In the genomic region with DNA sequence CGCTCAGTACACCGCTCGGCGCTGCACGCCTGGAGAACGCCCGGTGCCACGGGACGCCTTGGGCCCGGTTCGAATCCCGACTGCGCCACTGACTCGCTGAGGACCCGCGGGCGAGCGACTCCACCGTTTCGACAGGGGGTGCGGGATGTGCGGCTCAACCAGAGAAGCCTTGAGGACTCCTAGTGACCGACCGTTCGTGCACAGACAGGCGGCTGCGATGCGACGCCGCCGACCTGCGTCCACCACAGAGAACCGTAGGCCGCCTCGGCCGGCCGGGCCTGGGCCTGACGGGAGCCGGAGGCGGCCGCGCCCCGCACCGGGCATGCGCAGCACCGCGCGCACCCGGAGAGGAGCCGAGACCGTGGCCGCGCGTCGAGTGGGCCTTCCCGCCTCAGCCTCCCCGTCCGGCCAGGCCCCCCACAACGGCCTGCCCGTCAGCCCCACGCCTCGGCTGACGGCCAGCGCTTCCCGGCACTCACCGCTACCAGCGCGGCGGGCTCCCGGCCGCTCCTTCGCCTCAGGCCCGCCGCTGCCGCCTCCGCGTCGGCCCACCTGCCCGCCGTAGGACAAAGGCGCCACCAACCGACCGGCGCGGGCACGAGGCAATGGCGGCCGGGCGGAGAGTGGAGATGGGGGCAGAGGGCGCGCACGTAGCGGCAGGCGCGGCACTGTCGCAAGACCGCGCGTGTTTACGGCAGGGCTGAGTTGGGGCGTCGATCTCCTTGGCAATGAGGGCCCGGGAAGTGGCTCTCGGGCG, we compare ENCODE assay signal across 8 cellular contexts. TPM values are rescaled to one million over a fixed set of nuclear protein-coding genes. Genes with fewer than 3 reads are reported as not detected.
A peak's percentile ranks its signal among the peaks of the same experiment; 100 is the strongest.
DNase-seq lines count a peak whose midpoint lies in the region; ATAC-seq and TF ChIP-seq lines count a peak whose summit lies in the region.

A gene (minus strand): TSS at position 625 of the 757 bp plus-strand sequence. CDS start 10,538 bp downstream, outside the sequence.

- H3K4me1 Mint-ChIP-seq in activated B cell treated with CpG ODN at 0.5 μM for 24 hours = peaks cover 55% of the 10 kb centered on the region

- peaks cover 21% of the 10 kb centered on the region for H3K36me3 Mint-ChIP-seq in activated B cell treated with CpG ODN at 0.5 μM for 24 hours (ENCODE audit: low read depth)

- no peak for TF ChIP-seq CTCF in activated B cell treated with CpG ODN at 0.5 μM for 24 hours (IDR thresholded peaks at IDR 0.05)

- CTCF ChIA-PET in activated B cell treated with CpG ODN at 0.5 μM for 24 hours (lab: Charles Lee) = interaction anchor here (1.4 kb wide), 1 partner anchor 103 kb away, joined by 3 read pairs; no protein-coding TSS in a partner anchor

- in situ Hi-C loops in GM18951 (cut with MboI; ENCODE audit: low sequenced_read_pairs, unreplicated experiment) = no loop called here

- POLR2A ChIA-PET in activated B cell treated with CpG ODN at 0.5 μM for 24 hours (lab: Charles Lee) = interaction anchor here (1.0 to 2.4 kb wide), 4 partner anchors 18 to 117 kb away, joined by 3 to 8 read pairs (median 6); a partner anchor contains a TSS

- peak within 1 kb of the TSS; percentile 89 for H3K27ac Mint-ChIP-seq in activated B cell treated with CpG ODN at 0.5 μM for 24 hours

- DNase-seq in AG08396 (ENCODE audit: low spot score) (peak; percentile 98), NCI-H226 (peak; percentile 98), activated B cell treated with CpG ODN at 0.5 μM for 24 hours (peak; percentile 93), caudate nucleus (lab: John Stamatoyannopoulos, UW) (peak in 60 of 61 donors; percentile 62 to 98 (median 94)), inferior parietal cortex (ENCODE audit: extremely low spot score) (peak; percentile 96)
- DNase-seq in stimulated activated CD4-positive, alpha-beta T cell treated with anti-CD3 and anti-CD28 coated beads, Interleukin-12 subunit alpha, Interleukin-12 subunit beta, amount 100 ng/mL, for 24 hours (ENCODE audit: low read depth in 2 of 2) = peak; percentile 87 to 92

- peak within 1 kb of the TSS; percentile 98 for H3K27ac ChIP-seq in caudate nucleus (ENCODE audit: low read depth, low read length)

- intact Hi-C loops in activated B cell treated with CpG ODN at 0.5 μM for 24 hours (cut with micrococcal nuclease) = loop anchor here (1.0 to 5.0 kb wide), 8 partner anchors 10 to 297 kb away; a partner anchor contains a TSS

- H3K9me3 Mint-ChIP-seq in activated B cell treated with CpG ODN at 0.5 μM for 24 hours = no peaks in the 10 kb centered on the region

- no peaks in the 10 kb centered on the region for H3K27me3 Mint-ChIP-seq in activated B cell treated with CpG ODN at 0.5 μM for 24 hours

- TF ChIP-seq POLR2A in GM18951 (IDR thresholded peaks at IDR 0.05; ENCODE audit: extremely low read depth, insufficient read depth, insufficient read length) = peak; percentile 98

- ATAC-seq in HG03196 (IDR thresholded peaks at IDR 0.05; ENCODE audit: unreplicated experiment) (peak; percentile 83), activated B cell treated with CpG ODN at 0.5 μM for 24 hours (ENCODE audit: low read depth) (peak; percentile 91)

- H3K4me3 Mint-ChIP-seq in activated B cell treated with CpG ODN at 0.5 μM for 24 hours = peak within 1 kb of the TSS; percentile 90

RNA-seq across cellular contexts. Expression of the gene that starts here (rescaled TPM):
- total RNA-seq in activated B cell treated with CpG ODN at 0.5 μM for 24 hours = 46.4 and 53.1 TPM in 2 replicates

Comparison
In these comparisons a context has a peak if more than half of its experiments do, and no peak if none do; other contexts are left out.
1. Peak in every context shown above with its lines: DNase-seq, ATAC-seq and H3K27ac ChIP-seq.